ENCODE assay signal across 14 cellular contexts in genomic region chr18:22499421-22499820, GRCh38.
A peak's percentile ranks its signal among the peaks of the same experiment; 100 is the strongest.
DNase-seq lines count a peak whose midpoint lies in the region; ATAC-seq and TF ChIP-seq lines count a peak whose summit lies in the region.
"Had no signal": no experiment of that assay in that cellular context is flagged by ENCODE, and none has a peak within 500 bp of the region (broad histone marks: within the 10 kb centered on the region; RNA-seq: fewer than 3 reads in every experiment).

No MANE protein-coding gene starts in this region.

- no peaks in the 10 kb centered on the region for H3K9me3 Mint-ChIP-seq in glutamatergic neuron (ENCODE audit: unreplicated experiment)

- DNase-seq in M059J (ENCODE audit: low read depth): peak; percentile 42
- no peak for DNase-seq in right lobe of liver
- no peak for DNase-seq in glutamatergic neuron
- DNase-seq in NCI-H2196 treated with DMSO at 0.1 percent for 48 hours (lab: John Stamatoyannopoulos, UW; ENCODE audit: unreplicated experiment): no peak
- DNase-seq: Caco-2; CD8-positive, alpha-beta memory T cell; DMS79; GOT3; H9 had no signal

- H3K4me1 Mint-ChIP-seq in glutamatergic neuron (ENCODE audit: low read depth, unreplicated experiment): no peaks in the 10 kb centered on the region
- H3K4me1 Mint-ChIP-seq: CD14-positive monocyte; CD8-positive, alpha-beta memory T cell had no signal

- H3K27me3 Mint-ChIP-seq in glutamatergic neuron (ENCODE audit: unreplicated experiment): no peaks in the 10 kb centered on the region

- intact Hi-C loops in right lobe of liver (cut with DNase I): loop anchor here in 1 of 2 donors (10.0 kb wide), 1 partner anchor 55 kb away; no protein-coding TSS in a partner anchor

- ATAC-seq in right lobe of liver: peak; percentile 53 to 90 (median 74)
- no peak for ATAC-seq in GM21717 (IDR thresholded peaks at IDR 0.05; ENCODE audit: unreplicated experiment)
- ATAC-seq: A549 had no signal

- no peak overlapping the region for H3K27ac Mint-ChIP-seq in glutamatergic neuron (ENCODE audit: unreplicated experiment)
- H3K27ac Mint-ChIP-seq: CD14-positive monocyte; CD8-positive, alpha-beta memory T cell; H9 had no signal

- H3K27me3 ChIP-seq in right lobe of liver: no peaks in the 10 kb centered on the region

- H3K27ac ChIP-seq in 22Rv1: peak overlapping the region; percentile 54
- H3K27ac ChIP-seq in VCaP: peak overlapping the region; percentile 67
- no peak overlapping the region for H3K27ac ChIP-seq in right lobe of liver
- H3K27ac ChIP-seq: A549 had no signal

- H3K9me3 ChIP-seq in right lobe of liver: peaks cover 0 to 2% (median 0%) of the 10 kb centered on the region in 4 donors

- H3K4me3 ChIP-seq in right lobe of liver: no peak overlapping the region
- H3K4me3 ChIP-seq: A549 had no signal

- no peak for TF ChIP-seq CTCF in 22Rv1 (IDR thresholded peaks at IDR 0.05)
- no peak for TF ChIP-seq CTCF in VCaP (conservative IDR thresholded peaks at IDR 0.05)
- TF ChIP-seq CTCF in right lobe of liver (IDR thresholded peaks at IDR 0.05): no peak
- TF ChIP-seq CTCF in glutamatergic neuron (IDR thresholded peaks at IDR 0.05; ENCODE audit: partially characterized antibody, unreplicated experiment): no peak

- peaks cover 5% of the 10 kb centered on the region for H3K36me3 Mint-ChIP-seq in glutamatergic neuron (ENCODE audit: unreplicated experiment)
- H3K36me3 Mint-ChIP-seq: CD14-positive monocyte had no signal

- no peak overlapping the region for H3K4me3 Mint-ChIP-seq in glutamatergic neuron (ENCODE audit: unreplicated experiment)
- H3K4me3 Mint-ChIP-seq: CD14-positive monocyte; CD8-positive, alpha-beta memory T cell; H9 had no signal

- H3K36me3 ChIP-seq in right lobe of liver: no peaks in the 10 kb centered on the region

- peaks cover 0 to 8% (median 0%) of the 10 kb centered on the region in 4 donors for H3K4me1 ChIP-seq in right lobe of liver

- TF ChIP-seq POLR2A in right lobe of liver (IDR thresholded peaks at IDR 0.05): no peak

Comparison
In these comparisons a context has a peak if more than half of its experiments do, and no peak if none do; other contexts are left out.
1. H3K27ac ChIP-seq: peak in 22Rv1 (single experiment) and VCaP (single experiment); none in right lobe of liver (0 of 3).